Comparison of ENCODE assay signal across 8 cellular contexts in genomic region chr21:44940116-44940631, GRCh38. TPM values are rescaled to one million over a fixed set of nuclear protein-coding genes. Genes with fewer than 3 reads are reported as not detected.
A peak's percentile ranks its signal among the peaks of the same experiment; 100 is the strongest.
DNase-seq lines count a peak whose midpoint lies in the region; ATAC-seq and TF ChIP-seq lines count a peak whose summit lies in the region.

No MANE protein-coding gene starts in this region.

- no peaks in the 10 kb centered on the region for H3K27me3 ChIP-seq in iPS-18a (ENCODE audit: control insufficient read depth, insufficient read depth, low read length)

- no peak overlapping the region for H3K27ac ChIP-seq in iPS-18a (ENCODE audit: low read length)

- H3K4me3 ChIP-seq in iPS-18a (ENCODE audit: low read length): peak overlapping the region; percentile 97

- TF ChIP-seq CTCF in GM20000 (IDR thresholded peaks at IDR 0.05; ENCODE audit: extremely low read depth, missing control alignments): no peak

- ATAC-seq in Right ventricle myocardium inferior (peak; percentile 3), left ventricle myocardium superior (no peak), HG03442 (IDR thresholded peaks at IDR 0.05; ENCODE audit: unreplicated experiment) (peak; percentile 11), GM21447 (IDR thresholded peaks at IDR 0.05; ENCODE audit: unreplicated experiment) (no peak)

- H3K36me3 ChIP-seq in iPS-18a (ENCODE audit: control insufficient read depth, low read depth, low read length): peaks cover 19% of the 10 kb centered on the region

- intact Hi-C loops in Right ventricle myocardium inferior (cut with DNase I): no loop called here
- intact Hi-C loops in left ventricle myocardium superior (cut with micrococcal nuclease): no loop called here

- H3K4me3 Mint-ChIP-seq in activated naive CD8-positive, alpha-beta T cell: peak overlapping the region; percentile 96
- peak overlapping the region; percentile 100 for H3K4me3 Mint-ChIP-seq in stimulated activated naive CD8-positive, alpha-beta T cell treated with anti-CD3 and anti-CD28 coated beads, Interleukin-15, Interleukin-2, amounts not matched to agents 100 ng/mL and 50 ng/mL, for 24 hours

- peaks cover 41% of the 10 kb centered on the region for H3K4me1 Mint-ChIP-seq in activated naive CD8-positive, alpha-beta T cell (ENCODE audit: low read depth)
- peaks cover 45% of the 10 kb centered on the region for H3K4me1 Mint-ChIP-seq in stimulated activated naive CD8-positive, alpha-beta T cell treated with anti-CD3 and anti-CD28 coated beads, Interleukin-15, Interleukin-2, amounts not matched to agents 100 ng/mL and 50 ng/mL, for 24 hours (ENCODE audit: low read depth)

- H3K4me1 ChIP-seq in iPS-18a (ENCODE audit: control insufficient read depth, low read depth, low read length): peaks cover 12% of the 10 kb centered on the region

- H3K27me3 Mint-ChIP-seq in activated naive CD8-positive, alpha-beta T cell: no peaks in the 10 kb centered on the region
- H3K27me3 Mint-ChIP-seq in stimulated activated naive CD8-positive, alpha-beta T cell treated with anti-CD3 and anti-CD28 coated beads, Interleukin-15, Interleukin-2, amounts not matched to agents 100 ng/mL and 50 ng/mL, for 24 hours: no peaks in the 10 kb centered on the region

- peak; percentile 68 for DNase-seq in Right ventricle myocardium inferior (ENCODE audit: missing footprints)
- no peak for DNase-seq in left ventricle myocardium superior
- no peak for DNase-seq in GM20000 (ENCODE audit: low spot score)

- no peaks in the 10 kb centered on the region for H3K36me3 Mint-ChIP-seq in activated naive CD8-positive, alpha-beta T cell
- H3K36me3 Mint-ChIP-seq in stimulated activated naive CD8-positive, alpha-beta T cell treated with anti-CD3 and anti-CD28 coated beads, Interleukin-15, Interleukin-2, amounts not matched to agents 100 ng/mL and 50 ng/mL, for 24 hours (ENCODE audit: low read depth): peaks cover 38% of the 10 kb centered on the region

- H3K27ac Mint-ChIP-seq in activated naive CD8-positive, alpha-beta T cell: peak overlapping the region; percentile 73
- H3K27ac Mint-ChIP-seq in stimulated activated naive CD8-positive, alpha-beta T cell treated with anti-CD3 and anti-CD28 coated beads, Interleukin-15, Interleukin-2, amounts not matched to agents 100 ng/mL and 50 ng/mL, for 24 hours: peak overlapping the region; percentile 97

- H3K9ac ChIP-seq in iPS-18a (ENCODE audit: low read length): peak overlapping the region; percentile 81

- no peaks in the 10 kb centered on the region for H3K9me3 Mint-ChIP-seq in activated naive CD8-positive, alpha-beta T cell (ENCODE audit: low read depth)
- no peaks in the 10 kb centered on the region for H3K9me3 Mint-ChIP-seq in stimulated activated naive CD8-positive, alpha-beta T cell treated with anti-CD3 and anti-CD28 coated beads, Interleukin-15, Interleukin-2, amounts not matched to agents 100 ng/mL and 50 ng/mL, for 24 hours

- H3K9me3 ChIP-seq in iPS-18a (ENCODE audit: control insufficient read depth, low read depth, low read length): no peaks in the 10 kb centered on the region

RNA-seq across cellular contexts. Expression of gene SLX9, which starts 0.3 kb away (rescaled TPM):
- total RNA-seq in Right ventricle myocardium inferior (66.5 TPM), left ventricle myocardium superior (69.9 TPM)

RNA-seq across cellular contexts. Expression of gene ITGB2, which starts 19.5 kb away (rescaled TPM):
- total RNA-seq in Right ventricle myocardium inferior (36.7 TPM), left ventricle myocardium superior (26.5 TPM)

Comparison
In these comparisons a context has a peak if more than half of its experiments do, and no peak if none do; other contexts are left out.
1. ATAC-seq: peak in Right ventricle myocardium inferior (single experiment) and HG03442 (single experiment); none in left ventricle myocardium superior (single experiment) and GM21447 (single experiment).